31 cellular contexts compared by ENCODE assay signal in genomic region chr5:73378765-73379164, GRCh38.
"Had no signal": no experiment of that assay in that cellular context is flagged by ENCODE, and none has a peak within 500 bp of the region (broad histone marks: within the 10 kb centered on the region; RNA-seq: fewer than 3 reads in every experiment).

No MANE protein-coding gene starts in this region.

- H3K4me3 ChIP-seq: adrenal gland, body of pancreas, esophagus muscularis mucosa, heart left ventricle had no signal

- H3K27ac Mint-ChIP-seq: activated CD4-positive, alpha-beta memory T cell treated with anti-CD3 and anti-CD28 coated beads, Interleukin-2, amount 10 ng/mL, durations not matched to agents 7 days and 5 days; activated CD4-positive, alpha-beta T cell treated with anti-CD3 and anti-CD28 coated beads, Interleukin-2, amount 10 ng/mL, durations not matched to agents 7 days and 5 days; activated naive CD8-positive, alpha-beta T cell treated with anti-CD3 and anti-CD28 coated beads for 36 hours; activated naive CD8-positive, alpha-beta T cell treated with anti-CD3 and anti-CD28 coated beads, Interleukin-2, amount 50 U/mL, for 24 hours; activated T-cell treated with anti-CD3 and anti-CD28 coated beads, Interleukin-2, amount 50 U/mL, for 24 hours; activated T-cell treated with anti-CD3 and anti-CD28 coated beads, Interleukin-2, amount 50 U/mL, for 72 hours; effector memory CD8-positive, alpha-beta T cell; WTC11 had no signal

- ATAC-seq: activated naive CD8-positive, alpha-beta T cell treated with anti-CD3 and anti-CD28 coated beads, Interleukin-2, amount 50 U/mL, for 24 hours; activated T-cell treated with anti-CD3 and anti-CD28 coated beads, Interleukin-2, amount 50 U/mL, for 72 hours; body of pancreas; effector memory CD8-positive, alpha-beta T cell; foreskin keratinocyte; heart left ventricle; WTC11 had no signal

- FAIRE-seq: colon had no signal

- H3K9me3 ChIP-seq: adrenal gland, esophagus muscularis mucosa had no signal

- H3K36me3 ChIP-seq: adrenal gland, esophagus muscularis mucosa, heart left ventricle had no signal

- H3K9me3 Mint-ChIP-seq: effector memory CD8-positive, alpha-beta T cell had no signal

- H3K27ac ChIP-seq: adrenal gland, body of pancreas, esophagus muscularis mucosa, foreskin keratinocyte, heart left ventricle had no signal

- DNase-seq: activated CD4-positive, alpha-beta memory T cell treated with anti-CD3 and anti-CD28 coated beads, Interleukin-2, amount 10 ng/mL, durations not matched to agents 7 days and 5 days; activated CD4-positive, alpha-beta T cell treated with anti-CD3 and anti-CD28 coated beads for 1 hour; activated CD4-positive, alpha-beta T cell treated with anti-CD3 and anti-CD28 coated beads for 4 hours; activated CD4-positive, alpha-beta T cell treated with anti-CD3 and anti-CD28 coated beads, Interleukin-2, amount 10 ng/mL, durations not matched to agents 7 days and 5 days; activated CD4-positive, alpha-beta T cell treated with anti-CD3 and anti-CD28 coated beads, Interleukin-2, amount 50 U/mL, for 4 hours; activated CD8-positive, alpha-beta memory T cell treated with anti-CD3 and anti-CD28 coated beads, Interleukin-2, amount 50 U/mL, for 48 hours; activated effector memory CD4-positive, alpha-beta T cell treated with Interleukin-2 at 50 U/mL for 16 hours; activated gamma-delta T cell treated with Interleukin-2 at 50 U/mL for 16 hours; activated naive CD4-positive, alpha-beta T cell treated with anti-CD3 and anti-CD28 coated beads, Interleukin-2, amount 50 U/mL, for 16 hours; activated naive CD4-positive, alpha-beta T cell treated with Interleukin-2 at 50 U/mL for 16 hours; activated naive CD8-positive, alpha-beta T cell treated with anti-CD3 and anti-CD28 coated beads for 36 hours; activated naive CD8-positive, alpha-beta T cell treated with anti-CD3 and anti-CD28 coated beads, Interleukin-2, amount 50 U/mL, for 24 hours; activated T-cell treated with anti-CD3 and anti-CD28 coated beads for 4 hours; activated T-cell treated with anti-CD3 and anti-CD28 coated beads, Interleukin-2, amount 50 U/mL, for 24 hours; activated T-cell treated with anti-CD3 and anti-CD28 coated beads, Interleukin-2, amount 50 U/mL, for 72 hours; adrenal gland; amygdala; aorta; body of pancreas; caudate nucleus; cortex of kidney; dermis blood vessel endothelial cell; effector CD4-positive, alpha-beta T cell; effector memory CD8-positive, alpha-beta T cell; erythroblast; foreskin keratinocyte; heart left ventricle; T-helper 2 cell had no signal

- H3K4me1 ChIP-seq: adrenal gland had no signal
